In the genomic region with DNA sequence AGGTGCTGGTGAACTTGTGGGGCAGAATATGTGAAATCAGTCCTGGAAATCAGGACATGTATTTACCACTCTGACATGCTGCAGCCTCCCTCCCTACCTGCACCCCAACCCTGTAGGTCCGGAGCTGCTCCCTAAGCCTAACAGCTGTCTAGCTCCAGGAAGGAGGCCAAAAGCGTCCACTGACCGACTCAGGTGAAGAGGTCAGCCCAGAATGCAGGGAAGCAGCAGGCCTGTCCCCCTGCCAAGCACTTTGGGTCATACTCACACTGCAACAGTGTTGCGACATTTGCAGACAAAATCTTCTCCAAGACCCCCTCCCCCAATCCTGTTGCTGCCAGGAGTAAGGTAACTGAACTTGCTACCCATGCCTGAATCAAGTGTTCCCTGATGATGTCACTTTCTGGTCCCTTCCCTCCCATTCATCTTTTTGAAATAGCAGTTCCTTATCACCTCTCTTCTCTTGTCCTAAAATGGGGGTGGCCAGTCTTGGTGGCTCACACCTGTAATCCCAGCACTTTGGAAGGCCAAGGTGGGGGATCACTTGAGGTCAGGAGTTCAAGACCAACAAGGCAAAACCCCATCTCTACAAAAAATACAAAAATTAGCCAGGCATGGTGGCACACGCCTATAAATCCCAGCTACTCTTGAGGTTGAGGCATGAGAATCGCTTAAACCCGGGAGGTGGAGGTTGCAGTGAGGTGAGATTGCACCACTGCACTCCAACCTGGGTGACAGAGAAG, we compare ENCODE assay signal across 10 cellular contexts. TPM values are rescaled to one million over a fixed set of nuclear protein-coding genes. Genes with fewer than 3 reads are reported as not detected.
A peak's percentile ranks its signal among the peaks of the same experiment; 100 is the strongest.
DNase-seq lines count a peak whose midpoint lies in the region; ATAC-seq, FAIRE-seq and TF ChIP-seq lines count a peak whose summit lies in the region.
"Had no signal": no experiment of that assay in that cellular context is flagged by ENCODE, and none has a peak within 500 bp of the region (broad histone marks: within the 10 kb centered on the region; RNA-seq: fewer than 3 reads in every experiment).

No MANE protein-coding gene starts in this region.

- in situ Hi-C loops in HepG2 (cut with HindIII; ENCODE audit: extremely low pct_ligation_motif_present, low pct_unique_long_range_greater_than_20kb) = no loop called here

- TF ChIP-seq EP300 in HepG2 (IDR thresholded peaks at IDR 0.05; ENCODE audit: low read depth in 2 of 2, low read length in 2 of 2) (no peak), HepG2 (CRISPR knock-in tag; IDR thresholded peaks at IDR 0.05; ENCODE audit: borderline replicate concordance) (no peak)

- TF ChIP-seq CTCF in adrenal gland (IDR thresholded peaks at IDR 0.05) (no peak), HepG2 (CRISPR knock-in tag; IDR thresholded peaks at IDR 0.05) (no peak; the same call in 1 of the 2 replicates), tibial artery (IDR thresholded peaks at IDR 0.05) (no peak)

- H3K9me3 ChIP-seq in adrenal gland (replicated peaks in 1 of 3) = no peaks in the 10 kb centered on the region
- no peaks in the 10 kb centered on the region for H3K9me3 ChIP-seq in HepG2 (ENCODE audit: low read length)
- no peaks in the 10 kb centered on the region for H3K9me3 ChIP-seq in tibial artery

- H3K4me3 Mint-ChIP-seq in activated CD8-positive, alpha-beta memory T cell treated with anti-CD3 and anti-CD28 coated beads, Interleukin-2, amount 10 ng/mL, durations not matched to agents 7 days and 5 days = peak overlapping the region; percentile 91

- H3K9ac ChIP-seq in HepG2 (ENCODE audit: insufficient read depth, low read depth, low read length) = peak overlapping the region; percentile 79

- peaks cover 31% of the 10 kb centered on the region for H3K4me1 Mint-ChIP-seq in activated CD8-positive, alpha-beta memory T cell treated with anti-CD3 and anti-CD28 coated beads, Interleukin-2, amount 10 ng/mL, durations not matched to agents 7 days and 5 days

- no peak for ATAC-seq in activated CD8-positive, alpha-beta memory T cell treated with anti-CD3 and anti-CD28 coated beads, Interleukin-2, amount 10 ng/mL, durations not matched to agents 7 days and 5 days
- peak; percentile 3 for ATAC-seq in HepG2

- no peak overlapping the region for H3K4me3 ChIP-seq in adrenal gland
- H3K4me3 ChIP-seq in HepG2 (replicated peaks in 1 of 3; ENCODE audit: insufficient read depth in 1 of 3, low read depth in 2 of 3, low read length in 3 of 3) = peak overlapping the region; percentile 67 to 98 (median 96)
- peak overlapping the region in 1 of 2 donors; percentile 100 for H3K4me3 ChIP-seq in tibial artery

- peak overlapping the region; percentile 45 for H2AFZ ChIP-seq in HepG2 (ENCODE audit: low read length)

- H3K36me3 ChIP-seq in adrenal gland (replicated peaks in 1 of 2) = no peaks in the 10 kb centered on the region
- no peaks in the 10 kb centered on the region for H3K36me3 ChIP-seq in HepG2 (replicated peaks in 1 of 2; ENCODE audit: control insufficient read depth in 1 of 2, insufficient read depth in 2 of 2, low read length in 2 of 2)
- no peaks in the 10 kb centered on the region for H3K36me3 ChIP-seq in tibial artery

- no TSS peak for BruUV-seq in HepG2 (replicated peaks; lab: Mats Ljungman, UMichigan)

- DNase-seq in activated CD8-positive, alpha-beta memory T cell treated with anti-CD3 and anti-CD28 coated beads, Interleukin-2, amount 10 ng/mL, durations not matched to agents 7 days and 5 days = no peak
- no peak for DNase-seq in activated CD8-positive, alpha-beta memory T cell treated with anti-CD3 and anti-CD28 coated beads, Interleukin-2, amount 50 U/mL, for 48 hours
- DNase-seq in adrenal gland = peak; percentile 49 to 84 (median 66)
- DNase-seq in HepG2 (ENCODE audit: low spot score) = no peak
- no peak for DNase-seq in tibial artery
- DNase-seq in NCI-H2107 treated with DMSO at 0.1 percent for 48 hours (lab: John Stamatoyannopoulos, UW; ENCODE audit: unreplicated experiment) = no peak
- no peak for DNase-seq in DMS79 (lab: John Stamatoyannopoulos, UW)
- DNase-seq in activated CD4-positive, CD25-positive, alpha-beta regulatory T cell treated with anti-CD3 and anti-CD28 coated beads, Interleukin-2, amount 50 U/mL, for 72 hours = no peak
- DNase-seq: stimulated activated CD4-positive, alpha-beta T cell treated with anti-CD3 and anti-CD28 coated beads, Interleukin-4, amount 100 ng/mL, for 4 hours had no signal

- H4K20me1 ChIP-seq in HepG2 (ENCODE audit: insufficient read depth, low read length) = peaks cover 21% of the 10 kb centered on the region

- H3K4me1 ChIP-seq in adrenal gland (replicated peaks in 1 of 2) = peaks cover 9 to 12% of the 10 kb centered on the region in 2 donors
- H3K4me1 ChIP-seq in HepG2 (ENCODE audit: insufficient read depth, low read length) = peaks cover 57% of the 10 kb centered on the region
- H3K4me1 ChIP-seq in tibial artery = peaks cover 0 to 33% (median 20%) of the 10 kb centered on the region in 4 donors

- TF ChIP-seq RAD21 in HepG2 (CRISPR knock-in tag; IDR thresholded peaks at IDR 0.05) = no peak

- WGBS in adrenal gland, 4 donors = 61 to 73% (median 68%) methylated on average over 5 to 7 of the region's 7 CpGs
- 12% methylated on average over 6 of the region's 7 CpGs for WGBS in HepG2 (ENCODE audit: low lambda C conversion rate)

- peak overlapping the region; percentile 98 for H3K4me2 ChIP-seq in HepG2 (ENCODE audit: low read depth, low read length)

- intact Hi-C loops in adrenal gland (cut with DNase I) = no loop called here
- intact Hi-C loops in HepG2 (cut with micrococcal nuclease; ENCODE audit: unreplicated experiment) = loop anchor here (5.0 kb wide), 1 partner anchor 37 kb away; no protein-coding TSS in a partner anchor
- intact Hi-C loops in tibial artery (cut with DNase I; ENCODE audit: low total_unique reads) = no loop called here

- H3K27me3 Mint-ChIP-seq in activated CD8-positive, alpha-beta memory T cell treated with anti-CD3 and anti-CD28 coated beads, Interleukin-2, amount 10 ng/mL, durations not matched to agents 7 days and 5 days = no peaks in the 10 kb centered on the region

- CTCF ChIA-PET in activated CD8-positive, alpha-beta memory T cell treated with anti-CD3 and anti-CD28 coated beads, Interleukin-2, amount 10 ng/mL, durations not matched to agents 7 days and 5 days (lab: Charles Lee) = interaction anchor here (1.4 to 4.7 kb wide), 2 partner anchors 10 to 108 kb away, joined by 4 to 36 read pairs; a partner anchor contains a TSS
- CTCF ChIA-PET in HepG2 (lab: Yijun Ruan, JAX; ENCODE audit: low intra/inter-chr PET ratio, low total read pairs) = interaction anchor here (0.8 kb wide), 1 partner anchor 39 kb away, joined by 3 read pairs; no protein-coding TSS in a partner anchor

- POLR2A ChIA-PET in HepG2 (lab: Yijun Ruan, JAX) = interaction anchor here (0.6 to 4.3 kb wide), 8 partner anchors 10 to 231 kb away, joined by 3 to 72 read pairs (median 22); a partner anchor contains a TSS

- peaks cover 34% of the 10 kb centered on the region for H3K79me2 ChIP-seq in HepG2 (ENCODE audit: insufficient read depth, low read length)

- H3K27me3 ChIP-seq in adrenal gland (no peaks in the 10 kb centered on the region), HepG2 (ENCODE audit: control insufficient read depth in 1 of 2, insufficient read depth in 2 of 2, low read length in 2 of 2) (no peaks in the 10 kb centered on the region; a peak in 1 of 5 replicates), tibial artery (no peaks in the 10 kb centered on the region)

- H3K27ac Mint-ChIP-seq in activated CD8-positive, alpha-beta memory T cell treated with anti-CD3 and anti-CD28 coated beads, Interleukin-2, amount 10 ng/mL, durations not matched to agents 7 days and 5 days = peak overlapping the region; percentile 89

- FAIRE-seq in HepG2 (lab: Jason Lieb, UNC) = no peak
- FAIRE-seq: D721Med had no signal

- H3K9me3 Mint-ChIP-seq in activated CD8-positive, alpha-beta memory T cell treated with anti-CD3 and anti-CD28 coated beads, Interleukin-2, amount 10 ng/mL, durations not matched to agents 7 days and 5 days (ENCODE audit: low read depth) = no peaks in the 10 kb centered on the region

- peak overlapping the region in 3 of 5 donors; percentile 58 to 97 (median 77) for H3K27ac ChIP-seq in adrenal gland
- peak overlapping the region; percentile 81 for H3K27ac ChIP-seq in HepG2 (ENCODE audit: extremely low read length, insufficient read depth, low read length)
- peak overlapping the region; percentile 81 to 94 for H3K27ac ChIP-seq in tibial artery

- peaks cover 8% of the 10 kb centered on the region for H3K36me3 Mint-ChIP-seq in activated CD8-positive, alpha-beta memory T cell treated with anti-CD3 and anti-CD28 coated beads, Interleukin-2, amount 10 ng/mL, durations not matched to agents 7 days and 5 days

- TF ChIP-seq POLR2A in adrenal gland (IDR thresholded peaks at IDR 0.05) (no peak), HepG2 (IDR thresholded peaks at IDR 0.05; ENCODE audit: insufficient read depth in 1 of 2, low read depth in 2 of 2, low read length in 2 of 2) (no peak)

RNA-seq across cellular contexts. Expression of a gene that starts 1.3 kb away (rescaled TPM):
- total RNA-seq in activated CD8-positive, alpha-beta memory T cell treated with anti-CD3 and anti-CD28 coated beads, Interleukin-2, amount 10 ng/mL, durations not matched to agents 7 days and 5 days = 100 to 1,000 TPM; 186 to 220 TPM
- total RNA-seq in adrenal gland (100 to 1,000 TPM in 1 of 8 donors, 10 to 100 TPM in 7; 61.8 to 166 (median 74.0) TPM), HepG2 (2016; rRNA removed; fragmentation: Illumina TruSeq; extraction: Trizol) (218 and 277 TPM in 2 replicates)
- polyA plus RNA-seq in adrenal gland (100 to 1,000 TPM in 1 of 3 donors, 10 to 100 TPM in 2; 18.0 to 132 (median 22.7) TPM), HepG2 (2011; rRNA removed) (111 and 143 TPM in 2 replicates)
- 24.5 and 29.0 TPM in 2 replicates for total RNA-seq in HepG2 (2016; cell fraction: cytosol; rRNA removed; fragmentation: Illumina TruSeq; extraction: Trizol; ENCODE audit: low read depth)
- 218 and 232 TPM in 2 replicates for total RNA-seq in HepG2 (2016; cell fraction: insoluble cytoplasmic fraction; rRNA removed; fragmentation: Illumina TruSeq; extraction: Trizol)
- total RNA-seq in HepG2 (2016; cell fraction: membrane; rRNA removed; fragmentation: Illumina TruSeq; extraction: Trizol) = 75.9 and 85.9 TPM in 2 replicates
- total RNA-seq in HepG2 (2016; cell fraction: nucleus; rRNA removed; fragmentation: Illumina TruSeq; extraction: Trizol) = 147 and 157 TPM in 2 replicates
- polyA plus RNA-seq in HepG2 (2011; cell fraction: cytosol; rRNA removed) = 98.4 and 118 TPM in 2 replicates
- polyA plus RNA-seq in HepG2 (2011; cell fraction: nucleus; rRNA removed) = 94.3 and 115 TPM in 2 replicates
- 93.3 and 115 TPM in 2 replicates for polyA plus RNA-seq in HepG2 (2012)
- polyA plus RNA-seq in HepG2 (2016; cell fraction: cytosol; fragmentation: Illumina TruSeq; extraction: Trizol; ENCODE audit: low read depth) = 12.6 and 14.2 TPM in 2 replicates
- polyA plus RNA-seq in HepG2 (2016; cell fraction: insoluble cytoplasmic fraction; fragmentation: Illumina TruSeq; extraction: Trizol; ENCODE audit: low read depth) = 183 and 215 TPM in 2 replicates
- polyA plus RNA-seq in HepG2 (2016; cell fraction: membrane; fragmentation: Illumina TruSeq; extraction: Trizol; ENCODE audit: low read depth) = 30.1 and 37.0 TPM in 2 replicates
- polyA plus RNA-seq in HepG2 (2016; cell fraction: nucleus; fragmentation: Illumina TruSeq; extraction: Trizol; ENCODE audit: insufficient read depth, low read depth) = 178 and 193 TPM in 2 replicates
- polyA minus RNA-seq in HepG2 (2011; rRNA and poly(A)+ RNA removed; ENCODE audit: low replicate concordance) = 364 TPM in 2 replicates
- polyA minus RNA-seq in HepG2 (2011; cell fraction: cytosol; rRNA and poly(A)+ RNA removed) = 190 and 249 TPM in 2 replicates
- 60.3 and 96.6 TPM in 2 replicates for polyA minus RNA-seq in HepG2 (2011; cell fraction: nucleus; rRNA and poly(A)+ RNA removed)

RNA-seq across cellular contexts. Expression of a gene that starts 10.4 kb away (rescaled TPM):
- total RNA-seq in activated CD8-positive, alpha-beta memory T cell treated with anti-CD3 and anti-CD28 coated beads, Interleukin-2, amount 10 ng/mL, durations not matched to agents 7 days and 5 days = 1 to 10 TPM in 1 of 2 experiments, under 1 TPM in 1; 0.49 to 1.1 TPM
- total RNA-seq in adrenal gland = under 1 TPM in 7 of 8 donors, not detected in 1; 0.39 to 0.68 (median 0.42) TPM
- polyA plus RNA-seq in adrenal gland = 1 to 10 TPM; 1.2 to 3.5 (median 1.3) TPM
- total RNA-seq in HepG2 (2016; rRNA removed; fragmentation: Illumina TruSeq; extraction: Trizol) = 0.53 and 0.60 TPM in 2 replicates
- 0.18 TPM in 1 of 2 replicates, not detected in the other for total RNA-seq in HepG2 (2016; cell fraction: cytosol; rRNA removed; fragmentation: Illumina TruSeq; extraction: Trizol; ENCODE audit: low read depth)
- total RNA-seq in HepG2 (2016; cell fraction: insoluble cytoplasmic fraction; rRNA removed; fragmentation: Illumina TruSeq; extraction: Trizol) = 0.41 and 0.92 TPM in 2 replicates
- total RNA-seq in HepG2 (2016; cell fraction: membrane; rRNA removed; fragmentation: Illumina TruSeq; extraction: Trizol) = 0.09 and 0.28 TPM in 2 replicates
- 0.37 and 1.4 TPM in 2 replicates for total RNA-seq in HepG2 (2016; cell fraction: nucleus; rRNA removed; fragmentation: Illumina TruSeq; extraction: Trizol)
- 0.48 and 0.73 TPM in 2 replicates for polyA plus RNA-seq in HepG2 (2011; rRNA removed)
- polyA plus RNA-seq in HepG2 (2011; cell fraction: cytosol; rRNA removed) = 0.15 and 0.35 TPM in 2 replicates
- polyA plus RNA-seq in HepG2 (2011; cell fraction: nucleus; rRNA removed) = 0.88 and 1.5 TPM in 2 replicates
- 0.57 and 0.59 TPM in 2 replicates for polyA plus RNA-seq in HepG2 (2012)
- polyA plus RNA-seq in HepG2 (2016; cell fraction: cytosol; fragmentation: Illumina TruSeq; extraction: Trizol; ENCODE audit: low read depth) = 0.10 TPM in 1 of 2 replicates, not detected in the other
- polyA plus RNA-seq in HepG2 (2016; cell fraction: insoluble cytoplasmic fraction; fragmentation: Illumina TruSeq; extraction: Trizol; ENCODE audit: low read depth) = 0.72 and 1.5 TPM in 2 replicates
- polyA plus RNA-seq in HepG2 (2016; cell fraction: membrane; fragmentation: Illumina TruSeq; extraction: Trizol; ENCODE audit: low read depth) = 0.08 TPM in 1 of 2 replicates, not detected in the other
- polyA plus RNA-seq in HepG2 (2016; cell fraction: nucleus; fragmentation: Illumina TruSeq; extraction: Trizol; ENCODE audit: insufficient read depth, low read depth) = 0.74 and 1.3 TPM in 2 replicates
- 0.48 TPM in 1 of 2 replicates, not detected in the other for polyA minus RNA-seq in HepG2 (2011; rRNA and poly(A)+ RNA removed; ENCODE audit: low replicate concordance)
- not detected in 2 replicates for polyA minus RNA-seq in HepG2 (2011; cell fraction: cytosol; rRNA and poly(A)+ RNA removed)
- polyA minus RNA-seq in HepG2 (2011; cell fraction: nucleus; rRNA and poly(A)+ RNA removed) = 1.3 and 4.0 TPM in 2 replicates

RNA-seq across cellular contexts. Expression of a gene that starts 46.6 kb away (rescaled TPM):
- 100 to 1,000 TPM in 1 of 2 experiments, 10 to 100 TPM in 1; 98.1 to 112 TPM for total RNA-seq in activated CD8-positive, alpha-beta memory T cell treated with anti-CD3 and anti-CD28 coated beads, Interleukin-2, amount 10 ng/mL, durations not matched to agents 7 days and 5 days
- total RNA-seq in adrenal gland (10 to 100 TPM; 60.6 to 78.5 (median 72.0) TPM), HepG2 (2016; rRNA removed; fragmentation: Illumina TruSeq; extraction: Trizol) (161 and 170 TPM in 2 replicates)
- polyA plus RNA-seq in adrenal gland (10 to 100 TPM; 27.9 to 44.6 (median 34.2) TPM), HepG2 (2011; rRNA removed) (97.2 and 105 TPM in 2 replicates)
- 13.1 and 14.4 TPM in 2 replicates for total RNA-seq in HepG2 (2016; cell fraction: cytosol; rRNA removed; fragmentation: Illumina TruSeq; extraction: Trizol; ENCODE audit: low read depth)
- total RNA-seq in HepG2 (2016; cell fraction: insoluble cytoplasmic fraction; rRNA removed; fragmentation: Illumina TruSeq; extraction: Trizol) = 142 and 170 TPM in 2 replicates
- 61.3 and 66.7 TPM in 2 replicates for total RNA-seq in HepG2 (2016; cell fraction: membrane; rRNA removed; fragmentation: Illumina TruSeq; extraction: Trizol)
- total RNA-seq in HepG2 (2016; cell fraction: nucleus; rRNA removed; fragmentation: Illumina TruSeq; extraction: Trizol) = 95.4 and 98.2 TPM in 2 replicates
- 67.5 and 85.5 TPM in 2 replicates for polyA plus RNA-seq in HepG2 (2011; cell fraction: cytosol; rRNA removed)
- polyA plus RNA-seq in HepG2 (2011; cell fraction: nucleus; rRNA removed) = 104 and 124 TPM in 2 replicates
- 42.6 and 44.3 TPM in 2 replicates for polyA plus RNA-seq in HepG2 (2012)
- 18.7 and 20.0 TPM in 2 replicates for polyA plus RNA-seq in HepG2 (2016; cell fraction: cytosol; fragmentation: Illumina TruSeq; extraction: Trizol; ENCODE audit: low read depth)
- polyA plus RNA-seq in HepG2 (2016; cell fraction: insoluble cytoplasmic fraction; fragmentation: Illumina TruSeq; extraction: Trizol; ENCODE audit: low read depth) = 172 and 192 TPM in 2 replicates
- polyA plus RNA-seq in HepG2 (2016; cell fraction: membrane; fragmentation: Illumina TruSeq; extraction: Trizol; ENCODE audit: low read depth) = 49.0 TPM in 2 replicates
- polyA plus RNA-seq in HepG2 (2016; cell fraction: nucleus; fragmentation: Illumina TruSeq; extraction: Trizol; ENCODE audit: insufficient read depth, low read depth) = 178 and 180 TPM in 2 replicates
- 256 and 859 TPM in 2 replicates for polyA minus RNA-seq in HepG2 (2011; rRNA and poly(A)+ RNA removed; ENCODE audit: low replicate concordance)
- 126 and 130 TPM in 2 replicates for polyA minus RNA-seq in HepG2 (2011; cell fraction: cytosol; rRNA and poly(A)+ RNA removed)
- 93.4 and 142 TPM in 2 replicates for polyA minus RNA-seq in HepG2 (2011; cell fraction: nucleus; rRNA and poly(A)+ RNA removed)

RNA-seq across cellular contexts. Expression of a gene that starts 54.8 kb away (rescaled TPM):
- total RNA-seq in activated CD8-positive, alpha-beta memory T cell treated with anti-CD3 and anti-CD28 coated beads, Interleukin-2, amount 10 ng/mL, durations not matched to agents 7 days and 5 days = 10 to 100 TPM; 14.4 to 16.4 TPM
- 10 to 100 TPM; 14.7 to 42.9 (median 23.6) TPM for total RNA-seq in adrenal gland
- polyA plus RNA-seq in adrenal gland = 1 to 10 TPM in 1 of 3 donors, under 1 TPM in 2; 0.17 to 3.2 (median 0.97) TPM
- total RNA-seq in HepG2 (2016; rRNA removed; fragmentation: Illumina TruSeq; extraction: Trizol) = 27.5 and 37.1 TPM in 2 replicates
- total RNA-seq in HepG2 (2016; cell fraction: cytosol; rRNA removed; fragmentation: Illumina TruSeq; extraction: Trizol; ENCODE audit: low read depth) = 2.5 and 3.0 TPM in 2 replicates
- total RNA-seq in HepG2 (2016; cell fraction: insoluble cytoplasmic fraction; rRNA removed; fragmentation: Illumina TruSeq; extraction: Trizol) = 25.7 and 35.1 TPM in 2 replicates
- 6.3 and 7.6 TPM in 2 replicates for total RNA-seq in HepG2 (2016; cell fraction: membrane; rRNA removed; fragmentation: Illumina TruSeq; extraction: Trizol)
- total RNA-seq in HepG2 (2016; cell fraction: nucleus; rRNA removed; fragmentation: Illumina TruSeq; extraction: Trizol) = 18.3 and 20.0 TPM in 2 replicates
- polyA plus RNA-seq in HepG2 (2011; rRNA removed) = 7.4 and 7.7 TPM in 2 replicates
- polyA plus RNA-seq in HepG2 (2011; cell fraction: cytosol; rRNA removed) = 4.0 and 5.2 TPM in 2 replicates
- polyA plus RNA-seq in HepG2 (2011; cell fraction: nucleus; rRNA removed) = 5.7 and 5.8 TPM in 2 replicates
- polyA plus RNA-seq in HepG2 (2012) = 1.4 and 1.9 TPM in 2 replicates
- polyA plus RNA-seq in HepG2 (2016; cell fraction: cytosol; fragmentation: Illumina TruSeq; extraction: Trizol; ENCODE audit: low read depth) = 0.03 and 0.08 TPM in 2 replicates
- polyA plus RNA-seq in HepG2 (2016; cell fraction: insoluble cytoplasmic fraction; fragmentation: Illumina TruSeq; extraction: Trizol; ENCODE audit: low read depth) = 2.2 and 2.6 TPM in 2 replicates
- polyA plus RNA-seq in HepG2 (2016; cell fraction: membrane; fragmentation: Illumina TruSeq; extraction: Trizol; ENCODE audit: low read depth) = 0.37 and 0.49 TPM in 2 replicates
- polyA plus RNA-seq in HepG2 (2016; cell fraction: nucleus; fragmentation: Illumina TruSeq; extraction: Trizol; ENCODE audit: insufficient read depth, low read depth) = 5.5 and 6.3 TPM in 2 replicates
- 26.1 and 45.0 TPM in 2 replicates for polyA minus RNA-seq in HepG2 (2011; rRNA and poly(A)+ RNA removed; ENCODE audit: low replicate concordance)
- polyA minus RNA-seq in HepG2 (2011; cell fraction: cytosol; rRNA and poly(A)+ RNA removed) = 22.9 and 26.0 TPM in 2 replicates
- 10.8 and 17.8 TPM in 2 replicates for polyA minus RNA-seq in HepG2 (2011; cell fraction: nucleus; rRNA and poly(A)+ RNA removed)

Comparison
In these comparisons a context has a peak if more than half of its experiments do, and no peak if none do; other contexts are left out.
1. DNase-seq: peak in adrenal gland (7 of 7); none in activated CD8-positive, alpha-beta memory T cell treated with anti-CD3 and anti-CD28 coated beads, Interleukin-2, amount 10 ng/mL, durations not matched to agents 7 days and 5 days (single experiment), activated CD8-positive, alpha-beta memory T cell treated with anti-CD3 and anti-CD28 coated beads, Interleukin-2, amount 50 U/mL, for 48 hours (single experiment), HepG2 (single experiment), tibial artery (0 of 2), NCI-H2107 treated with DMSO at 0.1 percent for 48 hours (single experiment), DMS79 (single experiment) and activated CD4-positive, CD25-positive, alpha-beta regulatory T cell treated with anti-CD3 and anti-CD28 coated beads, Interleukin-2, amount 50 U/mL, for 72 hours (single experiment).
2. H3K4me3 ChIP-seq: peak in HepG2 (3 of 3); none in adrenal gland (0 of 4).
3. Peak in every context shown above with its lines, with median percentiles within 50 percentile points of each other: H3K27ac ChIP-seq.